Comparison of ENCODE assay signal across 12 cellular contexts in genomic region chr19:50722248-50723013, GRCh38. TPM values are rescaled to one million over a fixed set of nuclear protein-coding genes. Genes with fewer than 3 reads are reported as not detected.
DNase-seq lines count a peak whose midpoint lies in the region; ATAC-seq and TF ChIP-seq lines count a peak whose summit lies in the region.
"Had no signal": no experiment of that assay in that cellular context is flagged by ENCODE, and none has a peak within 500 bp of the region (broad histone marks: within the 10 kb centered on the region; RNA-seq: fewer than 3 reads in every experiment).

No MANE protein-coding gene starts in this region.

- intact Hi-C loops in left ventricle myocardium inferior (cut with micrococcal nuclease), result no loop called here
- intact Hi-C loops in left ventricle myocardium superior (cut with micrococcal nuclease), result no loop called here
- intact Hi-C loops in breast epithelium (cut with DNase I; ENCODE audit: low total_unique reads), result no loop called here

- no peaks in the 10 kb centered on the region for H3K9me3 ChIP-seq in left ventricle myocardium inferior (replicated peaks)
- no peaks in the 10 kb centered on the region for H3K9me3 ChIP-seq in breast epithelium
- no peaks in the 10 kb centered on the region for H3K9me3 ChIP-seq in muscle layer of colon (ENCODE audit: low read length)

- DNase-seq in left ventricle myocardium inferior (no peak), left ventricle myocardium superior (no peak), breast epithelium (ENCODE audit: low spot score in 2 of 2) (no peak), AML-193 (lab: John Stamatoyannopoulos, UW) (no peak)
- DNase-seq in activated CD4-positive, alpha-beta T cell treated with anti-CD3 and anti-CD28 coated beads for 4 hours, result no peak
- DNase-seq: NCI-H1436 treated with DMSO at 0.1 percent for 48 hours had no signal

- ATAC-seq in left ventricle myocardium superior (no peak), GM21723 (IDR thresholded peaks at IDR 0.05; ENCODE audit: unreplicated experiment) (no peak), GM19395 (IDR thresholded peaks at IDR 0.05; ENCODE audit: unreplicated experiment) (no peak)
- ATAC-seq: GM12878 had no signal

- H3K4me1 ChIP-seq in left ventricle myocardium inferior (peaks cover 39% of the 10 kb centered on the region), breast epithelium (peaks cover 0 to 8% of the 10 kb centered on the region in 2 donors), muscle layer of colon (ENCODE audit: insufficient read depth, low read length) (peaks cover 11% of the 10 kb centered on the region)

- H3K27ac ChIP-seq in left ventricle myocardium inferior (replicated peaks) (peak overlapping the region; percentile 66), breast epithelium (peak overlapping the region; percentile 60 to 89), muscle layer of colon (ENCODE audit: low read depth, low read length) (peak overlapping the region; percentile 16)
- H3K27ac ChIP-seq: C4-2B had no signal

- H3K4me3 ChIP-seq in left ventricle myocardium inferior (peak overlapping the region; percentile 73), breast epithelium (peak overlapping the region; percentile 62 to 85 (median 85)), muscle layer of colon (ENCODE audit: low read depth in 1 of 2, low read length in 2 of 2) (no peak overlapping the region)
- H3K4me3 ChIP-seq: GM12878 had no signal

- H3K36me3 ChIP-seq in left ventricle myocardium inferior (no peaks in the 10 kb centered on the region), breast epithelium (no peaks in the 10 kb centered on the region), muscle layer of colon (ENCODE audit: insufficient read depth, low read length) (no peaks in the 10 kb centered on the region)

- no peak for TF ChIP-seq CTCF in left ventricle myocardium inferior (IDR thresholded peaks at IDR 0.05; ENCODE audit: borderline replicate concordance)
- TF ChIP-seq CTCF in breast epithelium (IDR thresholded peaks at IDR 0.05), result no peak

- peaks cover 96% of the 10 kb centered on the region for H3K27me3 ChIP-seq in left ventricle myocardium inferior (ENCODE audit: low read depth)
- peaks cover 7 to 9% of the 10 kb centered on the region in 2 donors for H3K27me3 ChIP-seq in breast epithelium
- peaks cover 4 to 38% of the 10 kb centered on the region in 2 donors for H3K27me3 ChIP-seq in muscle layer of colon (ENCODE audit: control insufficient read depth in 1 of 2, insufficient read depth in 2 of 2, low read length in 2 of 2)

- no peak overlapping the region for H3K9ac ChIP-seq in muscle layer of colon (ENCODE audit: low read length)

- no peak for TF ChIP-seq POLR2A in breast epithelium (IDR thresholded peaks at IDR 0.05)

RNA-seq across cellular contexts. Expression of gene CLEC11A, which starts 0.7 kb away (rescaled TPM):
- 6.2 TPM for total RNA-seq in left ventricle myocardium inferior
- 2.9 TPM for total RNA-seq in left ventricle myocardium superior
- 10 to 100 TPM; 16.4 to 24.3 (median 20.6) TPM for total RNA-seq in breast epithelium
- total RNA-seq: GM12878 had no signal

RNA-seq across cellular contexts. Expression of gene SHANK1, which starts 2.8 kb away (rescaled TPM):
- total RNA-seq in left ventricle myocardium inferior, result 0.25 TPM
- 0.32 TPM for total RNA-seq in left ventricle myocardium superior
- total RNA-seq in breast epithelium, result under 1 TPM in 2 of 3 donors, not detected in 1; 0.59 to 0.98 TPM
- total RNA-seq: activated CD8-positive, alpha-beta memory T cell treated with anti-CD3 and anti-CD28 coated beads for 36 hours; GM12878 had no signal

RNA-seq across cellular contexts. Expression of gene GPR32, which starts 47.8 kb away (rescaled TPM):
- total RNA-seq in left ventricle myocardium inferior (not detected), left ventricle myocardium superior (not detected), breast epithelium (not detected)
- total RNA-seq: activated CD8-positive, alpha-beta memory T cell treated with anti-CD3 and anti-CD28 coated beads for 36 hours; GM12878 had no signal

Comparison
In these comparisons a context has a peak if more than half of its experiments do, and no peak if none do; other contexts are left out.
1. H3K27ac ChIP-seq: peak in every context shown above with its lines; median percentile 74 in breast epithelium; 66 in left ventricle myocardium inferior; 16 in muscle layer of colon.
2. H3K4me3 ChIP-seq: peak in left ventricle myocardium inferior (single experiment) and breast epithelium (3 of 3); none in muscle layer of colon (0 of 2).